Comparison of ENCODE assay signal across 8 cellular contexts in the genomic region with DNA sequence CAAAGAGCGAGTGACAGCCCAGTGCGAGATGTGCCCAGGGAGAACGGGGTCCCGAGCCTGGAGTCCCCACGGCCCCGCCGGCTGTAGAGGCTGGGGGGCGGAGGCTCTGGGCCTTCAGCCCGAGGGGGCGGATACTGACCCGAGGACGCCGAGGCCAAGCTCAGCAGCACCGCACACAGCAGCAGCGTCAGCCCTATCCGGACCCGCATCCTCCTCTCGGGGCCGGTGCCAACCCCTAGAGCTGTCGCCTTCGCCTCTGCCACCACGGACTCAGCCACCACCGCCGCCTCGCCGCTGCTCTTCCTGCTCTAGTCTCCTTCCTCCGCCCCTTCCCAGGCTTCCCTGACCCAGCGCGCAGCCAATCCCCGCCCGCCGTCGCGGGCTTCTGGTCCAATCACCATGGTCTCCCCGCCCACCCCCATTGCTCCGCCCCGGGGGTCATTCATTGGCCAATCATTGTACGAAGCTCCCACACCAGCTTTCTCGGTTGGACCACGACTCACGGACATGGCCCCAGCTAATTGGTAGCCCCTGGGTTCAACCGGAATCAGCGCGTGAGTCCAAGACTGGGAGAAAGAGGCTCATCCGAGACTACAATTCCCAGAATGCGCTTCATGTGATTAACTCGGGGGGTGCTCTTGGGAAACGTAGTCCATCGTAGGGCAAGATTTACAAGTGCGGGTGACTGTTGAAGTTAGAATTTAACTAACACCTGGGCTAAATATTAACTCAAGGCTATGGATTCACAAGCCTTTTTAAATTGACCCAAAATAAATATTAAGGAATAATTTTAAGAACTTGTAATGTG. TPM values are rescaled to one million over a fixed set of nuclear protein-coding genes. Genes with fewer than 3 reads are reported as not detected.
DNase-seq lines count a peak whose midpoint lies in the region; ATAC-seq and TF ChIP-seq lines count a peak whose summit lies in the region.

TSS of gene SEL1L (minus strand) at position 318 of the 808 bp plus-strand sequence. CDS start at position 209, 109 bp downstream.

- no peak for TF ChIP-seq CTCF in lung (IDR thresholded peaks at IDR 0.05; ENCODE audit: control extremely low read depth, extremely low read depth)

- peaks cover 0 to 10% (median 5%) of the 10 kb centered on the region in 5 donors for H3K9me3 Mint-ChIP-seq in CD8-positive, alpha-beta memory T cell

- H3K36me3 ChIP-seq in CD8-positive, alpha-beta memory T cell (ENCODE audit: insufficient read depth, low read length), result no peaks in the 10 kb centered on the region
- no peaks in the 10 kb centered on the region for H3K36me3 ChIP-seq in lung (ENCODE audit: control insufficient read depth in 2 of 2, insufficient read depth in 2 of 2, low read length in 2 of 2)

- peak within 1 kb of the TSS; percentile 95 to 99 (median 97) for H3K4me3 Mint-ChIP-seq in CD8-positive, alpha-beta memory T cell

- POLR2A ChIA-PET in CD8-positive, alpha-beta memory T cell (lab: Charles Lee), result interaction anchor here (1.0 kb wide), 1 partner anchor 313 kb away, joined by 12 read pairs; the partner anchor contains the start of gene GTF2A1

- peak within 1 kb of the TSS; percentile 69 to 99 (median 94) for H3K27ac Mint-ChIP-seq in CD8-positive, alpha-beta memory T cell

- peak; percentile 96 for ATAC-seq in GM19468 (IDR thresholded peaks at IDR 0.05; ENCODE audit: extremely low read depth, unreplicated experiment)
- ATAC-seq in lung (ENCODE audit: insufficient read depth, low FRiP score), result peak; percentile 99

- H3K4me1 Mint-ChIP-seq in CD8-positive, alpha-beta memory T cell, result peaks cover 57 to 71% (median 67%) of the 10 kb centered on the region in 3 donors

- 0 to 1% methylated on average over 49 to 50 of the region's 50 CpGs for WGBS in lung, 2 donors

- H3K9me3 ChIP-seq in CD8-positive, alpha-beta memory T cell (ENCODE audit: low read length), result no peaks in the 10 kb centered on the region
- no peaks in the 10 kb centered on the region for H3K9me3 ChIP-seq in lung (ENCODE audit: control insufficient read depth in 2 of 2, insufficient read depth in 1 of 2, low read length in 1 of 2)

- peaks cover 50% of the 10 kb centered on the region for H3K4me1 ChIP-seq in CD8-positive, alpha-beta memory T cell (ENCODE audit: insufficient read depth, low read length)
- peaks cover 4 to 15% of the 10 kb centered on the region in 2 donors for H3K4me1 ChIP-seq in lung (ENCODE audit: control insufficient read depth in 2 of 2, insufficient read depth in 2 of 2, low read length in 2 of 2)

- H3K27ac ChIP-seq in CD8-positive, alpha-beta memory T cell (ENCODE audit: low read depth, low read length), result peak within 1 kb of the TSS; percentile 70
- peak within 1 kb of the TSS; percentile 55 to 63 for H3K27ac ChIP-seq in lung (ENCODE audit: low read depth in 1 of 2, low read length in 1 of 2)

- no peaks in the 10 kb centered on the region for H3K27me3 ChIP-seq in CD8-positive, alpha-beta memory T cell (ENCODE audit: insufficient read depth, low read length, poor library complexity, severe bottlenecking)
- no peaks in the 10 kb centered on the region for H3K27me3 ChIP-seq in lung (ENCODE audit: control insufficient read depth, insufficient read depth)

- H3K4me3 ChIP-seq in CD8-positive, alpha-beta memory T cell (ENCODE audit: low read length), result peak within 1 kb of the TSS; percentile 79
- peak within 1 kb of the TSS; percentile 68 for H3K4me3 ChIP-seq in lung

- peaks cover 0 to 18% (median 4%) of the 10 kb centered on the region in 3 donors for H3K36me3 Mint-ChIP-seq in CD8-positive, alpha-beta memory T cell

- peaks cover 4 to 11% of the 10 kb centered on the region in 2 donors for H3K27me3 Mint-ChIP-seq in CD8-positive, alpha-beta memory T cell

- CTCF ChIA-PET in CD8-positive, alpha-beta memory T cell (lab: Charles Lee), result interaction anchor here (0.6 to 1.3 kb wide), 3 partner anchors 39 to 341 kb away, joined by 3 to 4 read pairs (median 3); no protein-coding TSS in a partner anchor

- DNase-seq in CD8-positive, alpha-beta memory T cell, result peak; percentile 99 to 100 (median 99)
- DNase-seq in HS-5 (ENCODE audit: low read depth) (peak; percentile 96), lung (ENCODE audit: low spot score) (peak; percentile 100)
- peak; percentile 99 for DNase-seq in NK-92 treated with Interleukin-12 subunit alpha and Interleukin-12 subunit beta, amount 100 ng/mL, for 24 hours (lab: John Stamatoyannopoulos, UW)
- peak; percentile 100 for DNase-seq in activated CD8-positive, alpha-beta memory T cell treated with anti-CD3 and anti-CD28 coated beads for 24 hours
- DNase-seq in effector CD8-positive, alpha-beta T cell (lab: John Stamatoyannopoulos, UW), result peak; percentile 99
- DNase-seq in stimulated activated CD4-positive, alpha-beta T cell treated with anti-CD3 and anti-CD28 coated beads, TNF-alpha, amount 100 ng/mL, for 4 hours (ENCODE audit: low read depth in 3 of 3), result peak; percentile 98 to 99 (median 99)

RNA-seq across cellular contexts. Expression of gene SEL1L, which starts in this region (rescaled TPM):
- 10 to 100 TPM; 61.4 to 64.8 TPM for total RNA-seq in CD8-positive, alpha-beta memory T cell
- 21.7 TPM for polyA plus RNA-seq in CD8-positive, alpha-beta memory T cell
- 100 to 1,000 TPM in 1 of 2 donors, 10 to 100 TPM in 1; 67.4 to 101 TPM for total RNA-seq in lung
- 10 to 100 TPM; 13.2 to 30.9 TPM for polyA plus RNA-seq in lung

Comparison
In these comparisons a context has a peak if more than half of its experiments do, and no peak if none do; other contexts are left out.
1. Peak in every context shown above with its lines: DNase-seq, ATAC-seq, H3K4me3 ChIP-seq and H3K27ac ChIP-seq.